In genomic region chr9:137428841-137429545, GRCh38 we compare ENCODE assay signal across 20 cellular contexts. TPM values are rescaled to one million over a fixed set of nuclear protein-coding genes. Genes with fewer than 3 reads are reported as not detected.
DNase-seq lines count a peak whose midpoint lies in the region; ATAC-seq and TF ChIP-seq lines count a peak whose summit lies in the region.
"Had no signal": no experiment of that assay in that cellular context is flagged by ENCODE, and none has a peak within 500 bp of the region (broad histone marks: within the 10 kb centered on the region; RNA-seq: fewer than 3 reads in every experiment).

No MANE protein-coding gene starts in this region.

- H3K4me1 ChIP-seq in left ventricle myocardium inferior (peaks cover 20% of the 10 kb centered on the region), NT2/D1 (ENCODE audit: insufficient read depth, insufficient read length) (peaks cover 12% of the 10 kb centered on the region), aorta (ENCODE audit: control insufficient read depth in 1 of 2, insufficient read depth in 2 of 2, low read length in 2 of 2) (no peaks in the 10 kb centered on the region), SJCRH30 (peaks cover 27% of the 10 kb centered on the region)

- ATAC-seq in left lobe of liver: no peak
- ATAC-seq in aorta (ENCODE audit: low FRiP score): no peak
- no peak for ATAC-seq in HG02973 (IDR thresholded peaks at IDR 0.05; ENCODE audit: unreplicated experiment)
- ATAC-seq in HG02763 (IDR thresholded peaks at IDR 0.05; ENCODE audit: unreplicated experiment): no peak
- ATAC-seq: activated T-cell treated with anti-CD3 and anti-CD28 coated beads, Interleukin-2, amount 50 U/mL, for 72 hours; CD8-positive, alpha-beta T cell; esophagus mucosa; left lung had no signal

- H3K4me3 ChIP-seq in left ventricle myocardium inferior: no peak overlapping the region
- no peak overlapping the region for H3K4me3 ChIP-seq in NT2/D1 (ENCODE audit: insufficient read length, low read depth)
- no peak overlapping the region for H3K4me3 ChIP-seq in aorta (ENCODE audit: low read length in 2 of 2)
- H3K4me3 ChIP-seq in SJCRH30: no peak overlapping the region
- H3K4me3 ChIP-seq: left lung, thoracic aorta had no signal

- DNase-seq in cardiac septum (ENCODE audit: low spot score) (peak; percentile 53), left ventricle myocardium inferior (no peak), NT2/D1 (ENCODE audit: low read depth, low spot score) (no peak), left lobe of liver (ENCODE audit: low spot score) (peak; percentile 47), aorta (peak; percentile 42 to 58), SJCRH30 (no peak)
- DNase-seq: activated T-cell treated with anti-CD3 and anti-CD28 coated beads, Interleukin-2, amount 50 U/mL, for 72 hours; CD8-positive, alpha-beta T cell; cerebellar nuclear complex; effector CD4-positive, alpha-beta T cell; NCI-H1436; OCI-M1 had no signal

- intact Hi-C loops in cardiac septum (cut with DNase I): no loop called here
- intact Hi-C loops in left ventricle myocardium inferior (cut with micrococcal nuclease): no loop called here
- intact Hi-C loops in aorta (cut with DNase I): loop anchor here in 1 of 2 donors (10.0 kb wide), 1 partner anchor 96 kb away; no protein-coding TSS in a partner anchor

- peak overlapping the region; percentile 50 for H3K9ac ChIP-seq in NT2/D1 (ENCODE audit: insufficient read length, low read depth)

- no peak for TF ChIP-seq CTCF in left ventricle myocardium inferior (IDR thresholded peaks at IDR 0.05; ENCODE audit: borderline replicate concordance)

- H3K36me3 ChIP-seq in left ventricle myocardium inferior (no peaks in the 10 kb centered on the region), NT2/D1 (ENCODE audit: insufficient read depth, insufficient read length, low read length) (no peaks in the 10 kb centered on the region), aorta (ENCODE audit: control insufficient read depth in 1 of 2, insufficient read depth in 2 of 2, low read length in 1 of 2) (no peaks in the 10 kb centered on the region), SJCRH30 (no peaks in the 10 kb centered on the region)
- H3K36me3 ChIP-seq: left lung, thoracic aorta had no signal

- 81 to 82% methylated on average over 23 to 27 of the region's 27 CpGs for WGBS in aorta, 2 donors

- H3K27me3 ChIP-seq in left ventricle myocardium inferior (ENCODE audit: low read depth) (no peaks in the 10 kb centered on the region), NT2/D1 (ENCODE audit: insufficient read depth, insufficient read length) (peaks cover 10% of the 10 kb centered on the region), aorta (ENCODE audit: control insufficient read depth in 1 of 2, insufficient read depth in 2 of 2, low read length in 1 of 2) (no peaks in the 10 kb centered on the region), SJCRH30 (peaks cover 29% of the 10 kb centered on the region)
- H3K27me3 ChIP-seq: left lung had no signal

- H3K9me3 ChIP-seq in left ventricle myocardium inferior (replicated peaks): no peaks in the 10 kb centered on the region
- no peaks in the 10 kb centered on the region for H3K9me3 ChIP-seq in NT2/D1 (ENCODE audit: insufficient read depth, low read length)
- no peaks in the 10 kb centered on the region for H3K9me3 ChIP-seq in aorta (ENCODE audit: control insufficient read depth, low read length)
- no peaks in the 10 kb centered on the region for H3K9me3 ChIP-seq in SJCRH30 (replicated peaks)
- H3K9me3 ChIP-seq: left lung, thoracic aorta had no signal

- H3K27ac ChIP-seq in left ventricle myocardium inferior (replicated peaks): no peak overlapping the region
- no peak overlapping the region for H3K27ac ChIP-seq in aorta (ENCODE audit: low read depth in 1 of 2, low read length in 2 of 2)
- no peak overlapping the region for H3K27ac ChIP-seq in SJCRH30
- H3K27ac ChIP-seq: left lung, thoracic aorta had no signal

RNA-seq across cellular contexts. Expression of gene NOXA1, which starts 5.8 kb away (rescaled TPM):
- 3.3 TPM for total RNA-seq in cardiac septum
- 2.0 TPM for total RNA-seq in left ventricle myocardium inferior
- 6.0 TPM for total RNA-seq in left lobe of liver
- 1 to 10 TPM; 4.1 to 8.5 TPM for total RNA-seq in aorta
- polyA plus RNA-seq in aorta: 10 to 100 TPM in 1 of 2 donors, 1 to 10 TPM in 1; 2.9 to 12.6 TPM
- not detected in 2 replicates for total RNA-seq in SJCRH30 (2014; rRNA removed; shearing (Covaris generic))
- total RNA-seq: HT1080 had no signal

RNA-seq across cellular contexts. Expression of gene EXD3, which starts 6.0 kb away (rescaled TPM):
- 11.3 TPM for total RNA-seq in cardiac septum
- 9.2 TPM for total RNA-seq in left ventricle myocardium inferior
- total RNA-seq in left lobe of liver: 19.3 TPM
- 10 to 100 TPM; 21.9 to 38.2 TPM for total RNA-seq in aorta
- polyA plus RNA-seq in aorta: 10 to 100 TPM; 15.9 to 96.8 TPM
- total RNA-seq in SJCRH30 (2014; rRNA removed; shearing (Covaris generic)): 1.8 and 1.9 TPM in 2 replicates

RNA-seq across cellular contexts. Expression of gene ENTPD8, which starts 12.2 kb away (rescaled TPM):
- not detected for total RNA-seq in cardiac septum
- total RNA-seq in left ventricle myocardium inferior: not detected
- 9.0 TPM for total RNA-seq in left lobe of liver
- total RNA-seq in aorta: not detected
- polyA plus RNA-seq in aorta: 1 to 10 TPM in 1 of 2 donors, not detected in 1; 3.1 TPM
- total RNA-seq in SJCRH30 (2014; rRNA removed; shearing (Covaris generic)): not detected in 2 replicates
- total RNA-seq: activated T-cell treated with anti-CD3 and anti-CD28 coated beads, Interleukin-2, amount 50 U/mL, for 72 hours; CD8-positive, alpha-beta T cell; esophagus mucosa; HT1080; NCI-H460; thoracic aorta had no signal
- polyA plus RNA-seq: AG04450 had no signal

RNA-seq across cellular contexts. Expression of gene NSMF, which starts 30.1 kb away (rescaled TPM):
- total RNA-seq in cardiac septum (12.2 TPM), left ventricle myocardium inferior (9.8 TPM), left lobe of liver (23.0 TPM), aorta (10 to 100 TPM; 76.8 to 78.2 TPM)
- polyA plus RNA-seq in aorta: 100 to 1,000 TPM in 1 of 2 donors, 10 to 100 TPM in 1; 75.5 to 154 TPM
- total RNA-seq in SJCRH30 (2014; rRNA removed; shearing (Covaris generic)): 35.4 and 40.3 TPM in 2 replicates

Comparison
In these comparisons a context has a peak if more than half of its experiments do, and no peak if none do; other contexts are left out.
1. DNase-seq: peak in cardiac septum (single experiment), left lobe of liver (single experiment) and aorta (2 of 2); none in left ventricle myocardium inferior (single experiment), NT2/D1 (single experiment) and SJCRH30 (0 of 2).